In genomic region chrX:22666441-22666840, GRCh38 we compare ENCODE assay signal across 8 cellular contexts.
DNase-seq lines count a peak whose midpoint lies in the region; ATAC-seq, FAIRE-seq and TF ChIP-seq lines count a peak whose summit lies in the region.
"Had no signal": no experiment of that assay in that cellular context is flagged by ENCODE, and none has a peak within 500 bp of the region (broad histone marks: within the 10 kb centered on the region; RNA-seq: fewer than 3 reads in every experiment).

No MANE protein-coding gene starts in this region.

- H4K20me1 ChIP-seq in astrocyte (ENCODE audit: insufficient read depth, low read length): no peaks in the 10 kb centered on the region

- H3K4me1 Mint-ChIP-seq in astrocyte (ENCODE audit: low read depth, unreplicated experiment) (no peaks in the 10 kb centered on the region), nephron progenitor cell (no peaks in the 10 kb centered on the region)
- no peaks in the 10 kb centered on the region for H3K4me1 Mint-ChIP-seq in stimulated activated effector memory CD8-positive, alpha-beta T cell treated with anti-CD3 and anti-CD28 coated beads, Interleukin-12 subunit alpha, Interleukin-12 subunit beta, amount 100 ng/mL, for 72 hours

- no peaks in the 10 kb centered on the region for H3K27me3 ChIP-seq in astrocyte (ENCODE audit: insufficient read depth, low read length)

- H3K36me3 Mint-ChIP-seq in astrocyte (ENCODE audit: low read depth, unreplicated experiment) (no peaks in the 10 kb centered on the region), nephron progenitor cell (ENCODE audit: low read depth) (no peaks in the 10 kb centered on the region)
- H3K36me3 Mint-ChIP-seq in stimulated activated effector memory CD8-positive, alpha-beta T cell treated with anti-CD3 and anti-CD28 coated beads, Interleukin-12 subunit alpha, Interleukin-12 subunit beta, amount 100 ng/mL, for 72 hours: no peaks in the 10 kb centered on the region

- no peak overlapping the region for H3K27ac ChIP-seq in astrocyte (ENCODE audit: low read depth, low read length)

- H3K9me3 Mint-ChIP-seq in astrocyte (ENCODE audit: unreplicated experiment) (no peaks in the 10 kb centered on the region), nephron progenitor cell (peaks cover 14% of the 10 kb centered on the region)
- peaks cover 4% of the 10 kb centered on the region for H3K9me3 Mint-ChIP-seq in stimulated activated effector memory CD8-positive, alpha-beta T cell treated with anti-CD3 and anti-CD28 coated beads, Interleukin-12 subunit alpha, Interleukin-12 subunit beta, amount 100 ng/mL, for 72 hours

- H3K4me1 ChIP-seq in astrocyte (ENCODE audit: insufficient read depth, low read length): no peaks in the 10 kb centered on the region

- no peak overlapping the region for H3K9ac ChIP-seq in astrocyte (ENCODE audit: low read length)

- ATAC-seq in GM21786 (IDR thresholded peaks at IDR 0.05; ENCODE audit: unreplicated experiment): no peak
- no peak for ATAC-seq in stimulated activated effector memory CD8-positive, alpha-beta T cell treated with anti-CD3 and anti-CD28 coated beads, Interleukin-12 subunit alpha, Interleukin-12 subunit beta, amount 100 ng/mL, for 72 hours

- H3K36me3 ChIP-seq in astrocyte (ENCODE audit: insufficient read depth, low read length): no peaks in the 10 kb centered on the region

- H3K4me3 ChIP-seq in GM12864 (ENCODE audit: low read depth, low read length): no peak overlapping the region
- H3K4me3 ChIP-seq in astrocyte (ENCODE audit: insufficient read depth, low read depth, low read length): no peak overlapping the region

- H3K27me3 Mint-ChIP-seq in astrocyte (ENCODE audit: low read depth, unreplicated experiment): no peaks in the 10 kb centered on the region
- peaks cover 4% of the 10 kb centered on the region for H3K27me3 Mint-ChIP-seq in nephron progenitor cell (ENCODE audit: low read depth, poor library complexity)

- H3K4me2 ChIP-seq in astrocyte (ENCODE audit: low read length): no peak overlapping the region

- no peak for DNase-seq in GM12864 (ENCODE audit: low read depth)
- DNase-seq in HTR-8/SVneo (ENCODE audit: insufficient read length, low spot score): peak; percentile 17
- no peak for DNase-seq in astrocyte (ENCODE audit: low read depth)
- peak; percentile 21 for DNase-seq in nephron progenitor cell
- DNase-seq in stimulated activated effector memory CD8-positive, alpha-beta T cell treated with anti-CD3 and anti-CD28 coated beads, Interleukin-12 subunit alpha, Interleukin-12 subunit beta, amount 100 ng/mL, for 72 hours (ENCODE audit: low spot score in 2 of 2): no peak
- no peak for DNase-seq in NK-92 (lab: John Stamatoyannopoulos, UW; ENCODE audit: unreplicated experiment)
- DNase-seq: effector CD8-positive, alpha-beta T cell had no signal

- FAIRE-seq in HTR-8/SVneo (lab: Jason Lieb, UNC) (no peak), astrocyte (lab: Jason Lieb, UNC) (peak; percentile 32)

- no peaks in the 10 kb centered on the region for H3K79me2 ChIP-seq in astrocyte (ENCODE audit: insufficient read depth, low read length)

- TF ChIP-seq CTCF in GM12864 (IDR thresholded peaks at IDR 0.05; ENCODE audit: low read depth, low read length, missing control alignments): peak; percentile 40
- TF ChIP-seq CTCF in astrocyte (IDR thresholded peaks at IDR 0.05; ENCODE audit: insufficient read depth, low read depth, low read length): no peak
- no peak for TF ChIP-seq CTCF in nephron progenitor cell (IDR thresholded peaks at IDR 0.05)

- no peak overlapping the region for H3K27ac Mint-ChIP-seq in astrocyte (ENCODE audit: unreplicated experiment)
- H3K27ac Mint-ChIP-seq in nephron progenitor cell: no peak overlapping the region
- H3K27ac Mint-ChIP-seq in stimulated activated effector memory CD8-positive, alpha-beta T cell treated with anti-CD3 and anti-CD28 coated beads, Interleukin-12 subunit alpha, Interleukin-12 subunit beta, amount 100 ng/mL, for 72 hours: no peak overlapping the region

- H3K4me3 Mint-ChIP-seq in astrocyte (ENCODE audit: unreplicated experiment): no peak overlapping the region
- H3K4me3 Mint-ChIP-seq in nephron progenitor cell: no peak overlapping the region
- no peak overlapping the region for H3K4me3 Mint-ChIP-seq in stimulated activated effector memory CD8-positive, alpha-beta T cell treated with anti-CD3 and anti-CD28 coated beads, Interleukin-12 subunit alpha, Interleukin-12 subunit beta, amount 100 ng/mL, for 72 hours

- H3K9me3 ChIP-seq in astrocyte (ENCODE audit: insufficient read depth, low read depth, low read length): no peaks in the 10 kb centered on the region

- no peak overlapping the region for H2AFZ ChIP-seq in astrocyte (ENCODE audit: low read depth, low read length)

Comparison
In these comparisons a context has a peak if more than half of its experiments do, and no peak if none do; other contexts are left out.
1. DNase-seq: peak in HTR-8/SVneo (single experiment) and nephron progenitor cell (single experiment); none in GM12864 (single experiment), astrocyte (single experiment), stimulated activated effector memory CD8-positive, alpha-beta T cell treated with anti-CD3 and anti-CD28 coated beads, Interleukin-12 subunit alpha, Interleukin-12 subunit beta, amount 100 ng/mL, for 72 hours (0 of 2) and NK-92 (single experiment).